ENCODE assay signal across 1 cellular context in genomic region chr16:4787627-4788482, GRCh38.
TF ChIP-seq lines count a peak whose summit lies in the region.

Gene SEPTIN12 (minus strand): TSS chr16:4788345. CDS start chr16:4787645, 700 bp downstream.

TF ChIP-seq in SK-N-SH, 30 proteins besides CTCF, POLR2A, EP300 and RAD21 (continued from another document):
- TF ChIP-seq SIN3A (IDR thresholded peaks at IDR 0.05; ENCODE audit: borderline replicate concordance, low read depth, low read length): no peak
- TF ChIP-seq NRF1 (IDR thresholded peaks at IDR 0.05; ENCODE audit: low read depth, low read length): no peak
- TF ChIP-seq IRF3 (IDR thresholded peaks at IDR 0.05; ENCODE audit: low read depth, low read length): no peak
- TF ChIP-seq, protein P1, sequence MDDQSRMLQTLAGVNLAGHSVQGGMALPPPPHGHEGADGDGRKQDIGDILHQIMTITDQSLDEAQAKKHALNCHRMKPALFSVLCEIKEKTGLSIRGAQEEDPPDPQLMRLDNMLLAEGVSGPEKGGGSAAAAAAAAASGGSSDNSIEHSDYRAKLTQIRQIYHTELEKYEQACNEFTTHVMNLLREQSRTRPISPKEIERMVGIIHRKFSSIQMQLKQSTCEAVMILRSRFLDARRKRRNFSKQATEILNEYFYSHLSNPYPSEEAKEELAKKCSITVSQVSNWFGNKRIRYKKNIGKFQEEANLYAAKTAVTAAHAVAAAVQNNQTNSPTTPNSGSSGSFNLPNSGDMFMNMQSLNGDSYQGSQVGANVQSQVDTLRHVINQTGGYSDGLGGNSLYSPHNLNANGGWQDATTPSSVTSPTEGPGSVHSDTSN (IDR thresholded peaks at IDR 0.05): no peak
- TF ChIP-seq SMC3 (IDR thresholded peaks at IDR 0.05; ENCODE audit: low read depth, low read length): no peak
- TF ChIP-seq, protein P2, sequence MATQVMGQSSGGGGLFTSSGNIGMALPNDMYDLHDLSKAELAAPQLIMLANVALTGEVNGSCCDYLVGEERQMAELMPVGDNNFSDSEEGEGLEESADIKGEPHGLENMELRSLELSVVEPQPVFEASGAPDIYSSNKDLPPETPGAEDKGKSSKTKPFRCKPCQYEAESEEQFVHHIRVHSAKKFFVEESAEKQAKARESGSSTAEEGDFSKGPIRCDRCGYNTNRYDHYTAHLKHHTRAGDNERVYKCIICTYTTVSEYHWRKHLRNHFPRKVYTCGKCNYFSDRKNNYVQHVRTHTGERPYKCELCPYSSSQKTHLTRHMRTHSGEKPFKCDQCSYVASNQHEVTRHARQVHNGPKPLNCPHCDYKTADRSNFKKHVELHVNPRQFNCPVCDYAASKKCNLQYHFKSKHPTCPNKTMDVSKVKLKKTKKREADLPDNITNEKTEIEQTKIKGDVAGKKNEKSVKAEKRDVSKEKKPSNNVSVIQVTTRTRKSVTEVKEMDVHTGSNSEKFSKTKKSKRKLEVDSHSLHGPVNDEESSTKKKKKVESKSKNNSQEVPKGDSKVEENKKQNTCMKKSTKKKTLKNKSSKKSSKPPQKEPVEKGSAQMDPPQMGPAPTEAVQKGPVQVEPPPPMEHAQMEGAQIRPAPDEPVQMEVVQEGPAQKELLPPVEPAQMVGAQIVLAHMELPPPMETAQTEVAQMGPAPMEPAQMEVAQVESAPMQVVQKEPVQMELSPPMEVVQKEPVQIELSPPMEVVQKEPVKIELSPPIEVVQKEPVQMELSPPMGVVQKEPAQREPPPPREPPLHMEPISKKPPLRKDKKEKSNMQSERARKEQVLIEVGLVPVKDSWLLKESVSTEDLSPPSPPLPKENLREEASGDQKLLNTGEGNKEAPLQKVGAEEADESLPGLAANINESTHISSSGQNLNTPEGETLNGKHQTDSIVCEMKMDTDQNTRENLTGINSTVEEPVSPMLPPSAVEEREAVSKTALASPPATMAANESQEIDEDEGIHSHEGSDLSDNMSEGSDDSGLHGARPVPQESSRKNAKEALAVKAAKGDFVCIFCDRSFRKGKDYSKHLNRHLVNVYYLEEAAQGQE (IDR thresholded peaks at IDR 0.05; ENCODE audit: low read depth, low read length): no peak
- TF ChIP-seq TCF12 (IDR thresholded peaks at IDR 0.05): no peak
TF ChIP-seq in SK-N-SH: peak in this region for 0.
